ENCODE assay signal across 10 cellular contexts in genomic region chr20:35724321-35725230, GRCh38. TPM values are rescaled to one million over a fixed set of nuclear protein-coding genes. Genes with fewer than 3 reads are reported as not detected.
DNase-seq lines count a peak whose midpoint lies in the region; ATAC-seq, FAIRE-seq and TF ChIP-seq lines count a peak whose summit lies in the region.
"Had no signal": no experiment of that assay in that cellular context is flagged by ENCODE, and none has a peak within 500 bp of the region (broad histone marks: within the 10 kb centered on the region; RNA-seq: fewer than 3 reads in every experiment).

No MANE protein-coding gene starts in this region.

- peak overlapping the region in 1 of 4 donors; percentile 11 for H3K4me3 Mint-ChIP-seq in IgD-negative memory B cell

- 88% methylated on average over 13 of the region's 13 CpGs for WGBS in A549 (ENCODE audit: missing lambda C conversion rate)

- TF ChIP-seq RAD21 in A549 (conservative IDR thresholded peaks at IDR 0.05 in 1 of 2, IDR thresholded peaks at IDR 0.05 in 1 of 2) = no peak

- POLR2A ChIA-PET in A549 (lab: Yijun Ruan, JAX) = interaction anchor here (0.6 to 1.2 kb wide), 2 partner anchors 18 to 73 kb away, joined by 5 read pairs; partner anchors contain the start of gene RBM39

- H3K27ac ChIP-seq in A549 = no peak overlapping the region
- no peak overlapping the region for H3K27ac ChIP-seq in breast epithelium
- H3K27ac ChIP-seq: Peyer's patch had no signal

- no peak for TF ChIP-seq POLR2A in A549 (IDR thresholded peaks at IDR 0.05; ENCODE audit: low read length)
- TF ChIP-seq POLR2A in breast epithelium (IDR thresholded peaks at IDR 0.05) = no peak

- intact Hi-C loops in breast epithelium (cut with DNase I; ENCODE audit: low total_unique reads) = no loop called here

- H3K27ac Mint-ChIP-seq in IgD-negative memory B cell = peak overlapping the region; percentile 43 to 67 (median 66)
- H3K27ac Mint-ChIP-seq: T-cell had no signal

- no peak for TF ChIP-seq EP300 in A549 (IDR thresholded peaks at IDR 0.05)

- no peak for ATAC-seq in A549
- ATAC-seq: T-cell had no signal

- no peaks in the 10 kb centered on the region for H3K27me3 Mint-ChIP-seq in IgD-negative memory B cell
- H3K27me3 Mint-ChIP-seq: T-cell had no signal

- H3K36me3 ChIP-seq in breast epithelium = peaks cover 17% of the 10 kb centered on the region

- H3K4me3 ChIP-seq in A549 = no peak overlapping the region
- H3K4me3 ChIP-seq in breast epithelium = no peak overlapping the region
- H3K4me3 ChIP-seq: Peyer's patch had no signal

- H3K9me3 Mint-ChIP-seq in IgD-negative memory B cell = no peaks in the 10 kb centered on the region
- H3K9me3 Mint-ChIP-seq: T-cell had no signal

- H3K36me3 Mint-ChIP-seq in IgD-negative memory B cell = no peaks in the 10 kb centered on the region

- TF ChIP-seq CTCF in A549 (IDR thresholded peaks at IDR 0.05) = no peak
- no peak for TF ChIP-seq CTCF in breast epithelium (IDR thresholded peaks at IDR 0.05)

- FAIRE-seq in A549 (lab: Jason Lieb, UNC) = no peak

- CTCF ChIA-PET in A549 (lab: Yijun Ruan, JAX) = interaction anchor here (1.4 kb wide), 1 partner anchor 8 kb away, joined by 4 read pairs; no protein-coding TSS in a partner anchor

- H3K4me1 Mint-ChIP-seq in IgD-negative memory B cell = peaks cover 8 to 10% (median 8%) of the 10 kb centered on the region in 3 donors

- H3K4me1 ChIP-seq in A549 (no peaks in the 10 kb centered on the region; the same call in 2 of the 3 replicates), breast epithelium (peaks cover 0 to 4% of the 10 kb centered on the region in 2 donors)

- H3K9me3 ChIP-seq in A549 (no peaks in the 10 kb centered on the region), breast epithelium (no peaks in the 10 kb centered on the region)
- H3K9me3 ChIP-seq: Peyer's patch had no signal

- no peak for DNase-seq in A549 (ENCODE audit: low read depth in 1 of 2, low spot score in 1 of 2)
- no peak for DNase-seq in breast epithelium (ENCODE audit: low spot score in 2 of 2)
- no peak for DNase-seq in kidney glomerular epithelial cell (lab: John Stamatoyannopoulos, UW)
- DNase-seq: activated CD4-positive, CD25-positive, alpha-beta regulatory T cell treated with anti-CD3 and anti-CD28 coated beads, Interleukin-2, amount 50 U/mL, for 72 hours; DMS79; NCI-H187 treated with DMSO at 0.1 percent for 48 hours; NCI-H69; Peyer's patch had no signal

- H3K4me2 ChIP-seq in A549 = no peak overlapping the region

- no peaks in the 10 kb centered on the region for H3K27me3 ChIP-seq in breast epithelium
- H3K27me3 ChIP-seq: Peyer's patch had no signal

TF ChIP-seq in A549, 52 proteins besides CTCF, POLR2A, EP300 and RAD21:
- 0 out of 2 replicates have a peak, but pooled peaks have one; percentile 39 for TF ChIP-seq HOXA7 (CRISPR knock-in tag; IDR thresholded peaks at IDR 0.05)
- peak; percentile 58; the same call in 1 of the 2 replicates for TF ChIP-seq POLR2AphosphoS2 (conservative IDR thresholded peaks at IDR 0.05; ENCODE audit: low read length)
- 0 out of 5 replicates have a peak, but pooled peaks of 1 of the 2 experiments have one; percentile 3 for TF ChIP-seq JUN (IDR thresholded peaks at IDR 0.05)
- TF ChIP-seq ZFP36 (IDR thresholded peaks at IDR 0.05; ENCODE audit: borderline replicate concordance, partially characterized antibody) = no peak
- TF ChIP-seq HMGXB4 (CRISPR knock-in tag; IDR thresholded peaks at IDR 0.05; ENCODE audit: borderline replicate concordance) = no peak

RNA-seq across cellular contexts. Expression of gene RBM39, which starts 17.5 kb away (rescaled TPM):
- 127 and 264 TPM in 2 replicates for polyA plus RNA-seq in A549 (2011; rRNA removed)
- polyA plus RNA-seq in A549 (2012; cell fraction: cytosol; rRNA removed) = 38.9 and 39.1 TPM in 2 replicates
- polyA plus RNA-seq in A549 (2012; cell fraction: nucleus; rRNA removed) = 84.4 and 148 TPM in 2 replicates
- polyA plus RNA-seq in A549 (2017; fragmentation: RNase III; extraction: RNeasy Plus Mini Kit Qiagen cat#74134 plus additional on column Dnase treatment) = 199 to 212 TPM (median 201 TPM) in 3 replicates
- 104 and 116 TPM in 2 replicates for polyA minus RNA-seq in A549 (2011; rRNA and poly(A)+ RNA removed)
- polyA plus RNA-seq in IgD-negative memory B cell = 191 TPM
- total RNA-seq in breast epithelium = 100 to 1,000 TPM; 305 to 660 (median 527) TPM

RNA-seq across cellular contexts. Expression of gene ROMO1, which starts 25.4 kb away (rescaled TPM):
- 201 and 204 TPM in 2 replicates for polyA plus RNA-seq in A549 (2011; rRNA removed)
- 974 and 1,231 TPM in 2 replicates for polyA plus RNA-seq in A549 (2012; cell fraction: cytosol; rRNA removed)
- polyA plus RNA-seq in A549 (2012; cell fraction: nucleus; rRNA removed) = 655 and 1,009 TPM in 2 replicates
- polyA plus RNA-seq in A549 (2017; fragmentation: RNase III; extraction: RNeasy Plus Mini Kit Qiagen cat#74134 plus additional on column Dnase treatment) = 365 to 430 TPM (median 425 TPM) in 3 replicates
- polyA minus RNA-seq in A549 (2011; rRNA and poly(A)+ RNA removed) = 20.8 and 23.3 TPM in 2 replicates
- polyA plus RNA-seq in IgD-negative memory B cell = 323 TPM
- 100 to 1,000 TPM; 231 to 348 (median 306) TPM for total RNA-seq in breast epithelium

RNA-seq across cellular contexts. Expression of gene NFS1, which starts 25.4 kb away (rescaled TPM):
- 50.5 and 72.0 TPM in 2 replicates for polyA plus RNA-seq in A549 (2011; rRNA removed)
- 69.8 and 103 TPM in 2 replicates for polyA plus RNA-seq in A549 (2012; cell fraction: cytosol; rRNA removed)
- 47.8 and 55.9 TPM in 2 replicates for polyA plus RNA-seq in A549 (2012; cell fraction: nucleus; rRNA removed)
- 39.2 to 44.0 TPM (median 39.5 TPM) in 3 replicates for polyA plus RNA-seq in A549 (2017; fragmentation: RNase III; extraction: RNeasy Plus Mini Kit Qiagen cat#74134 plus additional on column Dnase treatment)
- polyA minus RNA-seq in A549 (2011; rRNA and poly(A)+ RNA removed) = 29.8 and 35.3 TPM in 2 replicates
- polyA plus RNA-seq in IgD-negative memory B cell = 18.1 TPM
- total RNA-seq in breast epithelium = 10 to 100 TPM; 31.7 to 39.7 (median 36.1) TPM

RNA-seq across cellular contexts. Expression of gene PHF20, which starts 47.2 kb away (rescaled TPM):
- polyA plus RNA-seq in A549 (2011; rRNA removed) = 27.9 and 32.8 TPM in 2 replicates
- polyA plus RNA-seq in A549 (2012; cell fraction: cytosol; rRNA removed) = 18.6 and 19.1 TPM in 2 replicates
- polyA plus RNA-seq in A549 (2012; cell fraction: nucleus; rRNA removed) = 19.9 and 33.1 TPM in 2 replicates
- polyA plus RNA-seq in A549 (2017; fragmentation: RNase III; extraction: RNeasy Plus Mini Kit Qiagen cat#74134 plus additional on column Dnase treatment) = 23.8 to 24.9 TPM (median 24.0 TPM) in 3 replicates
- 30.8 and 40.1 TPM in 2 replicates for polyA minus RNA-seq in A549 (2011; rRNA and poly(A)+ RNA removed)
- 107 TPM for polyA plus RNA-seq in IgD-negative memory B cell
- 10 to 100 TPM; 48.5 to 60.0 (median 59.7) TPM for total RNA-seq in breast epithelium

RNA-seq across cellular contexts. Expression of gene CPNE1, which starts 59.9 kb away (rescaled TPM):
- polyA plus RNA-seq in A549 (2011; rRNA removed) = 180 and 199 TPM in 2 replicates
- polyA plus RNA-seq in A549 (2012; cell fraction: cytosol; rRNA removed) = 293 and 348 TPM in 2 replicates
- polyA plus RNA-seq in A549 (2012; cell fraction: nucleus; rRNA removed) = 558 and 578 TPM in 2 replicates
- 210 to 244 TPM (median 239 TPM) in 3 replicates for polyA plus RNA-seq in A549 (2017; fragmentation: RNase III; extraction: RNeasy Plus Mini Kit Qiagen cat#74134 plus additional on column Dnase treatment)
- 200 and 245 TPM in 2 replicates for polyA minus RNA-seq in A549 (2011; rRNA and poly(A)+ RNA removed)
- 306 TPM for polyA plus RNA-seq in IgD-negative memory B cell
- 100 to 1,000 TPM in 2 of 3 donors, 10 to 100 TPM in 1; 41.1 to 135 (median 117) TPM for total RNA-seq in breast epithelium
